ENCODE assay signal across 13 cellular contexts in genomic region chr10:77532068-77532467, GRCh38.
DNase-seq lines count a peak whose midpoint lies in the region; ATAC-seq and TF ChIP-seq lines count a peak whose summit lies in the region.
"Had no signal": no experiment of that assay in that cellular context is flagged by ENCODE, and none has a peak within 500 bp of the region (broad histone marks: within the 10 kb centered on the region; RNA-seq: fewer than 3 reads in every experiment).

No MANE protein-coding gene starts in this region.

- H3K4me1 ChIP-seq in hepatocyte (ENCODE audit: insufficient read depth) = peaks cover 14% of the 10 kb centered on the region

- peak overlapping the region; percentile 87 for H3K4me3 Mint-ChIP-seq in HFFc6
- no peak overlapping the region for H3K4me3 Mint-ChIP-seq in brain
- H3K4me3 Mint-ChIP-seq in mesothelial cell of epicardium = no peak overlapping the region
- H3K4me3 Mint-ChIP-seq: CD8-positive, alpha-beta T cell had no signal

- no peak overlapping the region for H3K27ac ChIP-seq in hepatocyte

- no peaks in the 10 kb centered on the region for H3K9me3 ChIP-seq in hepatocyte (ENCODE audit: low read depth)

- H3K36me3 Mint-ChIP-seq in HFFc6 (ENCODE audit: low read depth) (peaks cover 10% of the 10 kb centered on the region), brain (no peaks in the 10 kb centered on the region), mesothelial cell of epicardium (no peaks in the 10 kb centered on the region)
- H3K36me3 Mint-ChIP-seq: CD8-positive, alpha-beta T cell had no signal

- H3K79me2 ChIP-seq in hepatocyte = no peaks in the 10 kb centered on the region

- no peak overlapping the region for H3K4me2 ChIP-seq in hepatocyte

- no peak overlapping the region for H2AFZ ChIP-seq in hepatocyte

- peaks cover 2% of the 10 kb centered on the region; the same call in 1 of the 2 replicates for H3K27me3 Mint-ChIP-seq in HFFc6 (ENCODE audit: insufficient read depth)
- peaks cover 4% of the 10 kb centered on the region for H3K27me3 Mint-ChIP-seq in brain
- H3K27me3 Mint-ChIP-seq in mesothelial cell of epicardium (ENCODE audit: low read depth) = no peaks in the 10 kb centered on the region

- no peaks in the 10 kb centered on the region for H3K9me2 ChIP-seq in hepatocyte (replicated peaks; ENCODE audit: insufficient read depth)

- intact Hi-C loops in sciatic nerve (cut with DNase I) = no loop called here

- H3K36me3 ChIP-seq in hepatocyte (replicated peaks; ENCODE audit: insufficient read depth, low read depth) = no peaks in the 10 kb centered on the region

- DNase-seq in ACHN = peak; percentile 57
- peak; percentile 88 for DNase-seq in HFFc6
- no peak for DNase-seq in mesothelial cell of epicardium (ENCODE audit: low spot score in 2 of 2, unreplicated experiment in 2 of 2)
- no peak for DNase-seq in sciatic nerve (ENCODE audit: low spot score)
- DNase-seq in SKM-1 (lab: John Stamatoyannopoulos, UW; ENCODE audit: unreplicated experiment) = no peak
- no peak for DNase-seq in hepatocyte (ENCODE audit: low spot score)
- DNase-seq: activated CD8-positive, alpha-beta memory T cell treated with anti-CD3 and anti-CD28 coated beads for 24 hours; CD8-positive, alpha-beta T cell; glutamatergic neuron; NCI-H524 treated with DMSO at 0.1 percent for 48 hours had no signal

- TF ChIP-seq CTCF in HFFc6 (IDR thresholded peaks at IDR 0.05) = no peak
- no peak for TF ChIP-seq CTCF in brain (conservative IDR thresholded peaks at IDR 0.05)
- no peak for TF ChIP-seq CTCF in mesothelial cell of epicardium (IDR thresholded peaks at IDR 0.05; ENCODE audit: unreplicated experiment)
- no peak for TF ChIP-seq CTCF in hepatocyte (IDR thresholded peaks at IDR 0.05; ENCODE audit: poor library complexity)

- H3K4me3 ChIP-seq in hepatocyte = no peak overlapping the region
- H3K4me3 ChIP-seq: K562 had no signal

- no peaks in the 10 kb centered on the region for H3K9me3 Mint-ChIP-seq in HFFc6
- no peaks in the 10 kb centered on the region for H3K9me3 Mint-ChIP-seq in brain
- H3K9me3 Mint-ChIP-seq in mesothelial cell of epicardium = peaks cover 5% of the 10 kb centered on the region
- H3K9me3 Mint-ChIP-seq: CD8-positive, alpha-beta T cell had no signal

- no peak for ATAC-seq in sciatic nerve
- no peak for ATAC-seq in GM21619 (IDR thresholded peaks at IDR 0.05; ENCODE audit: unreplicated experiment)
- ATAC-seq: CD8-positive, alpha-beta T cell had no signal

- H3K27ac Mint-ChIP-seq in HFFc6 (peak overlapping the region; percentile 97), brain (peak overlapping the region in 3 of 5 experiments; percentile 59 to 90 (median 75)), mesothelial cell of epicardium (peak overlapping the region; percentile 84)
- H3K27ac Mint-ChIP-seq: CD8-positive, alpha-beta T cell had no signal

- 78% methylated on average over 12 of the region's 12 CpGs for WGBS in hepatocyte (ENCODE audit: low lambda C conversion rate, missing lambda C conversion rate)

- no peaks in the 10 kb centered on the region for H3K27me3 ChIP-seq in hepatocyte

- peaks cover 77% of the 10 kb centered on the region for H3K4me1 Mint-ChIP-seq in HFFc6 (ENCODE audit: low read depth)
- peaks cover 56% of the 10 kb centered on the region for H3K4me1 Mint-ChIP-seq in brain
- peaks cover 54% of the 10 kb centered on the region for H3K4me1 Mint-ChIP-seq in mesothelial cell of epicardium

- no peaks in the 10 kb centered on the region for H4K20me1 ChIP-seq in hepatocyte (ENCODE audit: insufficient read depth, poor library complexity, severe bottlenecking)

- in situ Hi-C loops in ACHN (cut with HindIII; ENCODE audit: low pct_ligation_motif_present, low pct_unique_long_range_greater_than_20kb, low sequenced_read_pairs) = no loop called here

Comparison
In these comparisons a context has a peak if more than half of its experiments do, and no peak if none do; other contexts are left out.
1. DNase-seq: peak in ACHN (single experiment) and HFFc6 (single experiment); none in mesothelial cell of epicardium (0 of 2), sciatic nerve (single experiment), SKM-1 (single experiment) and hepatocyte (single experiment).
2. Peak in every context shown above with its lines, with median percentiles within 50 percentile points of each other: H3K27ac Mint-ChIP-seq.